8 cellular contexts compared by ENCODE assay signal in genomic region chr3:71421820-71422566, GRCh38.
DNase-seq lines count a peak whose midpoint lies in the region; ATAC-seq and TF ChIP-seq lines count a peak whose summit lies in the region.

No MANE protein-coding gene starts in this region.

- TF ChIP-seq POLR2A in thyroid gland (IDR thresholded peaks at IDR 0.05): no peak

- peak; percentile 79 for DNase-seq in NAMALWA (ENCODE audit: low spot score)
- peak; percentile 57 for DNase-seq in kidney tubule cell (ENCODE audit: low spot score)
- DNase-seq in HUDEP-2 (lab: John Stamatoyannopoulos, UW; ENCODE audit: unreplicated experiment in 76 of 76): no peak
- DNase-seq in tibial artery: no peak
- no peak for DNase-seq in NCI-H2227 (lab: John Stamatoyannopoulos, UW; ENCODE audit: unreplicated experiment)
- DNase-seq in thyroid gland: no peak

- H3K36me3 ChIP-seq in tibial artery (no peaks in the 10 kb centered on the region), thyroid gland (no peaks in the 10 kb centered on the region)

- no peak for TF ChIP-seq CTCF in tibial artery (IDR thresholded peaks at IDR 0.05)
- no peak for TF ChIP-seq CTCF in thyroid gland (IDR thresholded peaks at IDR 0.05)

- ATAC-seq in GM18499 (IDR thresholded peaks at IDR 0.05; ENCODE audit: insufficient read depth, unreplicated experiment) (peak; percentile 89), GM21619 (IDR thresholded peaks at IDR 0.05; ENCODE audit: unreplicated experiment) (peak; percentile 94)

- H3K27me3 ChIP-seq in tibial artery (no peaks in the 10 kb centered on the region), thyroid gland (no peaks in the 10 kb centered on the region)

- no peak overlapping the region for H3K4me3 ChIP-seq in tibial artery
- no peak overlapping the region for H3K4me3 ChIP-seq in thyroid gland (replicated peaks in 1 of 3)

- 59 to 64% methylated on average over 12 of the region's 12 CpGs for WGBS in thyroid gland, 2 donors

- H3K9me3 ChIP-seq in tibial artery (no peaks in the 10 kb centered on the region), thyroid gland (no peaks in the 10 kb centered on the region)

- intact Hi-C loops in tibial artery (cut with DNase I; ENCODE audit: low total_unique reads): no loop called here
- intact Hi-C loops in thyroid gland (cut with DNase I): no loop called here

- H3K27ac ChIP-seq in tibial artery (no peak overlapping the region), thyroid gland (peak overlapping the region in 1 of 3 donors; percentile 34)

- H3K4me1 ChIP-seq in tibial artery (peaks cover 0 to 16% (median 4%) of the 10 kb centered on the region in 4 donors), thyroid gland (peaks cover 28 to 30% of the 10 kb centered on the region in 2 donors)

Comparison
In these comparisons a context has a peak if more than half of its experiments do, and no peak if none do; other contexts are left out.
1. DNase-seq: peak in NAMALWA (single experiment) and kidney tubule cell (single experiment); none in HUDEP-2 (0 of 76), tibial artery (0 of 2), NCI-H2227 (single experiment) and thyroid gland (0 of 2).